ENCODE assay signal across 8 cellular contexts in genomic region chr9:130847306-130848217, GRCh38. TPM values are rescaled to one million over a fixed set of nuclear protein-coding genes. Genes with fewer than 3 reads are reported as not detected.
DNase-seq lines count a peak whose midpoint lies in the region; ATAC-seq and TF ChIP-seq lines count a peak whose summit lies in the region.

No MANE protein-coding gene starts in this region.

- H3K27ac ChIP-seq in RWPE2 (ENCODE audit: poor library complexity, severe bottlenecking): peak overlapping the region; percentile 100
- peak overlapping the region; percentile 27 for H3K27ac ChIP-seq in neuronal stem cell (replicated peaks; ENCODE audit: low read length)

- H3K36me3 ChIP-seq in RWPE2 (ENCODE audit: low read depth) (peaks cover 4% of the 10 kb centered on the region; the same call in 1 of the 2 replicates), neuronal stem cell (replicated peaks in 1 of 2; ENCODE audit: control insufficient read depth in 2 of 2, insufficient read depth in 2 of 2, low read length in 2 of 2) (peaks cover 0 to 21% of the 10 kb centered on the region in 2 donors)

- no peaks in the 10 kb centered on the region for H3K27me3 Mint-ChIP-seq in stimulated activated naive CD8-positive, alpha-beta T cell treated with anti-CD3 and anti-CD28 coated beads, Interleukin-15, amount 100 ng/mL, for 72 hours
- peaks cover 1% of the 10 kb centered on the region for H3K27me3 Mint-ChIP-seq in activated T-helper 1 cell treated with anti-CD3 and anti-CD28 coated beads, Interleukin-12 subunit alpha, Interleukin-12 subunit beta, Interleukin-2, Interleukin-4 antibody, amounts not matched to agents 30 ng/mL and 10 ng/mL and 1 ng/mL, durations not matched to agents 14 hours and 24 hours and 36 hours (ENCODE audit: insufficient read depth)

- DNase-seq in AG20443 (ENCODE audit: low spot score) (peak; percentile 91), RWPE2 (ENCODE audit: low spot score) (peak; percentile 85), fibroblast of the conjunctiva (ENCODE audit: low read depth) (peak; percentile 99), neuronal stem cell (ENCODE audit: low spot score) (no peak), HT-29 (ENCODE audit: low spot score) (no peak)
- no peak for DNase-seq in stimulated activated naive CD8-positive, alpha-beta T cell treated with anti-CD3 and anti-CD28 coated beads, Interleukin-15, amount 100 ng/mL, for 72 hours
- DNase-seq in activated T-helper 1 cell treated with anti-CD3 and anti-CD28 coated beads, Interleukin-12 subunit alpha, Interleukin-12 subunit beta, Interleukin-2, Interleukin-4 antibody, amounts not matched to agents 30 ng/mL and 10 ng/mL and 1 ng/mL, durations not matched to agents 14 hours and 24 hours and 36 hours (ENCODE audit: low spot score): no peak

- H3K27me3 ChIP-seq in RWPE2 (ENCODE audit: insufficient read depth, poor library complexity, severe bottlenecking) (no peaks in the 10 kb centered on the region), neuronal stem cell (ENCODE audit: control insufficient read depth in 3 of 3, insufficient read depth in 3 of 3, low read depth in 1 of 3, low read length in 3 of 3) (no peaks in the 10 kb centered on the region)

- no peak overlapping the region for H3K18ac ChIP-seq in neuronal stem cell (ENCODE audit: low read length)

- H4K8ac ChIP-seq in neuronal stem cell (ENCODE audit: low read depth, low read length): no peak overlapping the region

- H3K4me3 Mint-ChIP-seq in stimulated activated naive CD8-positive, alpha-beta T cell treated with anti-CD3 and anti-CD28 coated beads, Interleukin-15, amount 100 ng/mL, for 72 hours: no peak overlapping the region
- no peak overlapping the region for H3K4me3 Mint-ChIP-seq in activated T-helper 1 cell treated with anti-CD3 and anti-CD28 coated beads, Interleukin-12 subunit alpha, Interleukin-12 subunit beta, Interleukin-2, Interleukin-4 antibody, amounts not matched to agents 30 ng/mL and 10 ng/mL and 1 ng/mL, durations not matched to agents 14 hours and 24 hours and 36 hours

- H2AK5ac ChIP-seq in neuronal stem cell (ENCODE audit: low read depth, low read length): no peak overlapping the region

- no peak overlapping the region for H3K4me2 ChIP-seq in neuronal stem cell (ENCODE audit: insufficient read depth, low read length, poor library complexity, severe bottlenecking)

- no peak overlapping the region for H2AFZ ChIP-seq in neuronal stem cell (ENCODE audit: low read length)

- no peak overlapping the region for H2BK5ac ChIP-seq in neuronal stem cell (ENCODE audit: low read length)

- no peak overlapping the region for H4K91ac ChIP-seq in neuronal stem cell (ENCODE audit: low read depth, low read length, poor library complexity)

- intact Hi-C loops in activated T-helper 1 cell treated with anti-CD3 and anti-CD28 coated beads, Interleukin-12 subunit alpha, Interleukin-12 subunit beta, Interleukin-2, Interleukin-4 antibody, amounts not matched to agents 30 ng/mL and 10 ng/mL and 1 ng/mL, durations not matched to agents 14 hours and 24 hours and 36 hours (cut with micrococcal nuclease): no loop called here

- H3K14ac ChIP-seq in neuronal stem cell (ENCODE audit: low read length): no peak overlapping the region

- H2BK15ac ChIP-seq in neuronal stem cell (ENCODE audit: low read length): no peak overlapping the region

- H3K4me1 ChIP-seq in RWPE2 (ENCODE audit: insufficient read depth, poor library complexity, severe bottlenecking) (peaks cover 36% of the 10 kb centered on the region), neuronal stem cell (ENCODE audit: control insufficient read depth in 2 of 2, insufficient read depth in 1 of 2, low read depth in 1 of 2, low read length in 2 of 2) (peaks cover 13 to 37% of the 10 kb centered on the region in 2 donors)

- no peak overlapping the region for H3K9ac ChIP-seq in neuronal stem cell (ENCODE audit: low read depth, low read length, poor library complexity)

- H3K4ac ChIP-seq in neuronal stem cell (ENCODE audit: low read length): no peak overlapping the region

- H3K4me3 ChIP-seq in RWPE2 (ENCODE audit: severe bottlenecking) (no peak overlapping the region), neuronal stem cell (ENCODE audit: low read length in 2 of 2) (no peak overlapping the region)

- no peak overlapping the region for H3K27ac Mint-ChIP-seq in stimulated activated naive CD8-positive, alpha-beta T cell treated with anti-CD3 and anti-CD28 coated beads, Interleukin-15, amount 100 ng/mL, for 72 hours
- no peak overlapping the region for H3K27ac Mint-ChIP-seq in activated T-helper 1 cell treated with anti-CD3 and anti-CD28 coated beads, Interleukin-12 subunit alpha, Interleukin-12 subunit beta, Interleukin-2, Interleukin-4 antibody, amounts not matched to agents 30 ng/mL and 10 ng/mL and 1 ng/mL, durations not matched to agents 14 hours and 24 hours and 36 hours

- H3K79me1 ChIP-seq in neuronal stem cell (ENCODE audit: low read depth, low read length): peaks cover 5% of the 10 kb centered on the region

- H3K9me3 ChIP-seq in RWPE2 (ENCODE audit: severe bottlenecking) (peaks cover 3% of the 10 kb centered on the region), neuronal stem cell (replicated peaks in 1 of 2; ENCODE audit: control insufficient read depth in 2 of 2, insufficient read depth in 1 of 2, low read depth in 1 of 2, low read length in 2 of 2) (no peaks in the 10 kb centered on the region)

- no peak overlapping the region for H2BK12ac ChIP-seq in neuronal stem cell (ENCODE audit: low read length)

- peak; percentile 45 for TF ChIP-seq CTCF in RWPE2 (IDR thresholded peaks at IDR 0.05; ENCODE audit: poor library complexity, severe bottlenecking)

- ATAC-seq in RWPE2 (ENCODE audit: low read depth) (peak; percentile 92), HG02588 (IDR thresholded peaks at IDR 0.05; ENCODE audit: unreplicated experiment) (no peak)
- no peak for ATAC-seq in stimulated activated naive CD8-positive, alpha-beta T cell treated with anti-CD3 and anti-CD28 coated beads, Interleukin-15, amount 100 ng/mL, for 72 hours

- no peak overlapping the region for H2BK120ac ChIP-seq in neuronal stem cell (ENCODE audit: low read depth, low read length)

- H3K4me1 Mint-ChIP-seq in stimulated activated naive CD8-positive, alpha-beta T cell treated with anti-CD3 and anti-CD28 coated beads, Interleukin-15, amount 100 ng/mL, for 72 hours: peaks cover 21% of the 10 kb centered on the region
- H3K4me1 Mint-ChIP-seq in activated T-helper 1 cell treated with anti-CD3 and anti-CD28 coated beads, Interleukin-12 subunit alpha, Interleukin-12 subunit beta, Interleukin-2, Interleukin-4 antibody, amounts not matched to agents 30 ng/mL and 10 ng/mL and 1 ng/mL, durations not matched to agents 14 hours and 24 hours and 36 hours (ENCODE audit: low read depth): peaks cover 11% of the 10 kb centered on the region

- H3K36me3 Mint-ChIP-seq in activated T-helper 1 cell treated with anti-CD3 and anti-CD28 coated beads, Interleukin-12 subunit alpha, Interleukin-12 subunit beta, Interleukin-2, Interleukin-4 antibody, amounts not matched to agents 30 ng/mL and 10 ng/mL and 1 ng/mL, durations not matched to agents 14 hours and 24 hours and 36 hours (ENCODE audit: low read depth): no peaks in the 10 kb centered on the region

- H3K9me3 Mint-ChIP-seq in stimulated activated naive CD8-positive, alpha-beta T cell treated with anti-CD3 and anti-CD28 coated beads, Interleukin-15, amount 100 ng/mL, for 72 hours: no peaks in the 10 kb centered on the region
- H3K9me3 Mint-ChIP-seq in activated T-helper 1 cell treated with anti-CD3 and anti-CD28 coated beads, Interleukin-12 subunit alpha, Interleukin-12 subunit beta, Interleukin-2, Interleukin-4 antibody, amounts not matched to agents 30 ng/mL and 10 ng/mL and 1 ng/mL, durations not matched to agents 14 hours and 24 hours and 36 hours: no peaks in the 10 kb centered on the region

- H3K23ac ChIP-seq in neuronal stem cell (ENCODE audit: low read depth, low read length, poor library complexity): no peak overlapping the region

- WGBS in neuronal stem cell (ENCODE audit: extremely low coverage in 2 of 2, insufficient read length in 2 of 2, insufficient replicate concordance in 1 of 2), 2 donors: no CpG with 5 or more reads among the region's 13 CpGs

RNA-seq across cellular contexts. Expression of gene ABL1, which starts 12.5 kb away (rescaled TPM):
- 50.4 TPM for polyA plus RNA-seq in neuronal stem cell (2013, experiment 1 of 2)
- polyA plus RNA-seq in neuronal stem cell (2013, experiment 2 of 2): 51.5 TPM
- total RNA-seq in HT-29 (2014; rRNA removed; shearing (Covaris generic)): 15.1 and 16.4 TPM in 2 replicates
- 34.2 and 36.2 TPM in 2 replicates for total RNA-seq in activated T-helper 1 cell treated with anti-CD3 and anti-CD28 coated beads, Interleukin-12 subunit alpha, Interleukin-12 subunit beta, Interleukin-2, Interleukin-4 antibody, amounts not matched to agents 30 ng/mL and 10 ng/mL and 1 ng/mL, durations not matched to agents 14 hours and 24 hours and 36 hours

RNA-seq across cellular contexts. Expression of gene QRFP, which starts 49.0 kb away (rescaled TPM):
- polyA plus RNA-seq in neuronal stem cell (2013, experiment 1 of 2): not detected
- polyA plus RNA-seq in neuronal stem cell (2013, experiment 2 of 2): not detected
- not detected in 2 replicates for total RNA-seq in HT-29 (2014; rRNA removed; shearing (Covaris generic))
- total RNA-seq in activated T-helper 1 cell treated with anti-CD3 and anti-CD28 coated beads, Interleukin-12 subunit alpha, Interleukin-12 subunit beta, Interleukin-2, Interleukin-4 antibody, amounts not matched to agents 30 ng/mL and 10 ng/mL and 1 ng/mL, durations not matched to agents 14 hours and 24 hours and 36 hours: not detected in 2 replicates

Comparison
In these comparisons a context has a peak if more than half of its experiments do, and no peak if none do; other contexts are left out.
1. DNase-seq: peak in AG20443 (single experiment), RWPE2 (single experiment) and fibroblast of the conjunctiva (single experiment); none in neuronal stem cell (single experiment), HT-29 (single experiment), stimulated activated naive CD8-positive, alpha-beta T cell treated with anti-CD3 and anti-CD28 coated beads, Interleukin-15, amount 100 ng/mL, for 72 hours (0 of 2) and activated T-helper 1 cell treated with anti-CD3 and anti-CD28 coated beads, Interleukin-12 subunit alpha, Interleukin-12 subunit beta, Interleukin-2, Interleukin-4 antibody, amounts not matched to agents 30 ng/mL and 10 ng/mL and 1 ng/mL, durations not matched to agents 14 hours and 24 hours and 36 hours (single experiment).